In genomic region chr21:36471254-36471723, GRCh38 we compare ENCODE assay signal across 12 cellular contexts. TPM values are rescaled to one million over a fixed set of nuclear protein-coding genes. Genes with fewer than 3 reads are reported as not detected.
DNase-seq lines count a peak whose midpoint lies in the region; ATAC-seq, FAIRE-seq and TF ChIP-seq lines count a peak whose summit lies in the region.
"Had no signal": no experiment of that assay in that cellular context is flagged by ENCODE, and none has a peak within 500 bp of the region (broad histone marks: within the 10 kb centered on the region; RNA-seq: fewer than 3 reads in every experiment).

No MANE protein-coding gene starts in this region.

- H3K4me2 ChIP-seq in GM12878 (ENCODE audit: control insufficient read depth, insufficient read depth): no peak overlapping the region
- H3K4me2 ChIP-seq: BLaER1 treated with 17β-estradiol and CSF1 and Interleukin-3, amounts not matched to agents 10 nM and 100 nM had no signal

- no peaks in the 10 kb centered on the region for H3K36me3 ChIP-seq in GM12878 (ENCODE audit: control insufficient read depth in 2 of 2, insufficient read depth in 2 of 2, low read length in 1 of 2)
- H3K36me3 ChIP-seq: BLaER1 treated with 17β-estradiol and CSF1 and Interleukin-3, amounts not matched to agents 10 nM and 100 nM; ovary had no signal

- DNase-seq in stimulated activated naive CD8-positive, alpha-beta T cell treated with anti-CD3 and anti-CD28 coated beads, Interleukin-15, Interleukin-2, amounts not matched to agents 100 U/mL and 50 U/mL, for 24 hours: peak; percentile 3
- no peak for DNase-seq in stimulated activated naive CD8-positive, alpha-beta T cell treated with anti-CD3 and anti-CD28 coated beads, Interleukin-15, amount 100 ng/mL, for 72 hours
- DNase-seq in GM12878 (ENCODE audit: low read depth, low spot score) (peak; percentile 50), SW480 (ENCODE audit: low spot score) (no peak), NCI-H2171 treated with DMSO at 0.1 percent for 48 hours (lab: John Stamatoyannopoulos, UW) (no peak), endothelial cell (ENCODE audit: low spot score) (no peak), RPMI8226 (no peak)
- DNase-seq: activated CD4-positive, alpha-beta T cell treated with anti-CD3 and anti-CD28 coated beads, Interleukin-2, amount 10 ng/mL, durations not matched to agents 7 days and 5 days; central memory CD4-positive, alpha-beta T cell; ovary had no signal

- H3K4me3 Mint-ChIP-seq in stimulated activated naive CD8-positive, alpha-beta T cell treated with anti-CD3 and anti-CD28 coated beads, Interleukin-15, amount 100 ng/mL, for 72 hours: no peak overlapping the region
- H3K4me3 Mint-ChIP-seq in endothelial cell (ENCODE audit: unreplicated experiment): no peak overlapping the region
- H3K4me3 Mint-ChIP-seq: activated CD4-positive, alpha-beta T cell treated with anti-CD3 and anti-CD28 coated beads, Interleukin-2, amount 10 ng/mL, durations not matched to agents 7 days and 5 days had no signal

- no peaks in the 10 kb centered on the region for H4K20me1 ChIP-seq in GM12878 (ENCODE audit: control insufficient read depth, insufficient read depth)
- H4K20me1 ChIP-seq: BLaER1 treated with 17β-estradiol and CSF1 and Interleukin-3, amounts not matched to agents 10 nM and 100 nM had no signal

- no peaks in the 10 kb centered on the region for H3K27me3 ChIP-seq in GM12878 (replicated peaks in 1 of 2; ENCODE audit: control insufficient read depth in 2 of 2, insufficient read depth in 2 of 2, low read length in 1 of 2)
- H3K27me3 ChIP-seq: BLaER1 treated with 17β-estradiol and CSF1 and Interleukin-3, amounts not matched to agents 10 nM and 100 nM; ovary had no signal

- H3K27me3 Mint-ChIP-seq in stimulated activated naive CD8-positive, alpha-beta T cell treated with anti-CD3 and anti-CD28 coated beads, Interleukin-15, amount 100 ng/mL, for 72 hours: peaks cover 8% of the 10 kb centered on the region
- H3K27me3 Mint-ChIP-seq in endothelial cell (ENCODE audit: unreplicated experiment): peaks cover 8% of the 10 kb centered on the region

- H3K27ac Mint-ChIP-seq in stimulated activated naive CD8-positive, alpha-beta T cell treated with anti-CD3 and anti-CD28 coated beads, Interleukin-15, amount 100 ng/mL, for 72 hours: no peak overlapping the region
- H3K27ac Mint-ChIP-seq in endothelial cell (ENCODE audit: unreplicated experiment): no peak overlapping the region
- H3K27ac Mint-ChIP-seq: activated CD4-positive, alpha-beta T cell treated with anti-CD3 and anti-CD28 coated beads, Interleukin-2, amount 10 ng/mL, durations not matched to agents 7 days and 5 days had no signal

- H3K36me3 Mint-ChIP-seq in endothelial cell (ENCODE audit: low read depth, unreplicated experiment): peaks cover 15% of the 10 kb centered on the region

- H3K79me2 ChIP-seq in GM12878 (ENCODE audit: control insufficient read depth, insufficient read depth, low read length): no peaks in the 10 kb centered on the region

- no peaks in the 10 kb centered on the region; the same call in 2 of the 3 replicates for H3K9me3 ChIP-seq in GM12878 (replicated peaks; ENCODE audit: control insufficient read depth, insufficient read depth, low read length)
- H3K9me3 ChIP-seq: ovary had no signal

- BruUV-seq in GM12878 (replicated peaks; lab: Mats Ljungman, UMichigan): no TSS peak

- SMC1A ChIA-PET in GM12878 (lab: Charles Lee; ENCODE audit: uncharacterized antibody, unreplicated experiment): interaction anchor here (0.7 to 2.0 kb wide), 9 partner anchors 12 to 73 kb away, joined by 3 to 10 read pairs (median 3); no protein-coding TSS in a partner anchor

- intact Hi-C loops in GM12878 (cut with micrococcal nuclease; ENCODE audit: unreplicated experiment): loop anchor here (5.0 kb wide), 1 partner anchor 49 kb away; no protein-coding TSS in a partner anchor

- peak; percentile 23; the same call in 1 of the 2 replicates for TF ChIP-seq RAD21 in GM12878 (IDR thresholded peaks at IDR 0.05; ENCODE audit: insufficient read depth, low read depth, low read length)

- peaks cover 8% of the 10 kb centered on the region for H3K4me1 Mint-ChIP-seq in stimulated activated naive CD8-positive, alpha-beta T cell treated with anti-CD3 and anti-CD28 coated beads, Interleukin-15, amount 100 ng/mL, for 72 hours
- H3K4me1 Mint-ChIP-seq in endothelial cell (ENCODE audit: unreplicated experiment): peaks cover 11% of the 10 kb centered on the region
- H3K4me1 Mint-ChIP-seq: activated CD4-positive, alpha-beta T cell treated with anti-CD3 and anti-CD28 coated beads, Interleukin-2, amount 10 ng/mL, durations not matched to agents 7 days and 5 days had no signal

- WGBS in GM12878 (ENCODE audit: insufficient coverage, insufficient replicate concordance, low lambda C conversion rate, missing lambda C conversion rate): 8% methylated on average over 1 of the region's 1 CpG

- CTCF ChIA-PET in GM12878 (lab: Yijun Ruan, JAX): interaction anchor here (0.6 to 1.5 kb wide), 5 partner anchors 20 to 98 kb away, joined by 3 to 7 read pairs (median 3); no protein-coding TSS in a partner anchor

- no peak for FAIRE-seq in GM12878 (lab: Jason Lieb, UNC)

- no peak overlapping the region for H3K4me3 ChIP-seq in GM12878
- H3K4me3 ChIP-seq: BLaER1 treated with 17β-estradiol and CSF1 and Interleukin-3, amounts not matched to agents 10 nM and 100 nM; ovary had no signal

- no peak for TF ChIP-seq POLR2A in GM12878 (IDR thresholded peaks at IDR 0.05; ENCODE audit: low read depth, low read length)

- no peak for TF ChIP-seq EP300 in GM12878 (IDR thresholded peaks at IDR 0.05; ENCODE audit: borderline replicate concordance in 1 of 2, control insufficient read depth in 1 of 2, low read depth in 2 of 2, low read length in 2 of 2)

- peak overlapping the region; percentile 18; the same call in 1 of the 2 replicates for H2AFZ ChIP-seq in GM12878 (ENCODE audit: control insufficient read depth, low read depth, low read length)

- peaks cover 11% of the 10 kb centered on the region for H3K4me1 ChIP-seq in GM12878 (ENCODE audit: control insufficient read depth, insufficient read depth, low read length)
- H3K4me1 ChIP-seq: BLaER1 treated with 17β-estradiol and CSF1 and Interleukin-3, amounts not matched to agents 10 nM and 100 nM had no signal

- RAD21 ChIA-PET in GM12878 (lab: Charles Lee; ENCODE audit: unreplicated experiment): interaction anchor here (0.7 to 2.0 kb wide), 9 partner anchors 34 to 83 kb away, joined by 3 to 9 read pairs (median 4); no protein-coding TSS in a partner anchor

- H3K9me3 Mint-ChIP-seq in stimulated activated naive CD8-positive, alpha-beta T cell treated with anti-CD3 and anti-CD28 coated beads, Interleukin-15, amount 100 ng/mL, for 72 hours: no peaks in the 10 kb centered on the region
- H3K9me3 Mint-ChIP-seq in endothelial cell (ENCODE audit: unreplicated experiment): no peaks in the 10 kb centered on the region
- H3K9me3 Mint-ChIP-seq: activated CD4-positive, alpha-beta T cell treated with anti-CD3 and anti-CD28 coated beads, Interleukin-2, amount 10 ng/mL, durations not matched to agents 7 days and 5 days had no signal

- in situ Hi-C loops in GM12878 (cut with MboI): no loop called here

- peak overlapping the region; percentile 54; the same call in 1 of the 2 replicates for H3K27ac ChIP-seq in GM12878 (ENCODE audit: control insufficient read depth, insufficient read depth)
- H3K27ac ChIP-seq: BLaER1 treated with 17β-estradiol and CSF1 and Interleukin-3, amounts not matched to agents 10 nM and 100 nM; ovary had no signal

- no peak overlapping the region; the same call in 1 of the 2 replicates for H3K9ac ChIP-seq in GM12878 (ENCODE audit: control insufficient read depth, insufficient read depth, low read length)
- H3K9ac ChIP-seq: BLaER1 treated with 17β-estradiol and CSF1 and Interleukin-3, amounts not matched to agents 10 nM and 100 nM had no signal

- ATAC-seq in stimulated activated naive CD8-positive, alpha-beta T cell treated with anti-CD3 and anti-CD28 coated beads, Interleukin-15, Interleukin-2, amounts not matched to agents 100 U/mL and 50 U/mL, for 24 hours: peak; percentile 82
- no peak for ATAC-seq in stimulated activated naive CD8-positive, alpha-beta T cell treated with anti-CD3 and anti-CD28 coated beads, Interleukin-15, amount 100 ng/mL, for 72 hours
- peak; percentile 57 for ATAC-seq in HG02943 (IDR thresholded peaks at IDR 0.05; ENCODE audit: low read depth, unreplicated experiment)
- peak; percentile 97 for ATAC-seq in GM12878

- TF ChIP-seq CTCF in GM12878 (IDR thresholded peaks at IDR 0.05 in 2 of 3, conservative IDR thresholded peaks at IDR 0.05 in 1 of 3; ENCODE audit: control insufficient read depth in 2 of 3, extremely low read depth in 1 of 3, insufficient read depth in 1 of 3, low read depth in 3 of 3, low read length in 3 of 3): peak in 1 of 3 experiments; percentile 10; a peak in 1 of 6 replicates
- TF ChIP-seq CTCF in endothelial cell (IDR thresholded peaks at IDR 0.05; ENCODE audit: unreplicated experiment): no peak

- POLR2A ChIA-PET in GM12878 (lab: Charles Lee): interaction anchor here (0.6 to 1.2 kb wide), 5 partner anchors 34 to 74 kb away, joined by 3 to 4 read pairs (median 3); no protein-coding TSS in a partner anchor

TF ChIP-seq in GM12878, 131 proteins besides CTCF, POLR2A, EP300 and RAD21 (continues in another document):
- TF ChIP-seq ATF7 (IDR thresholded peaks at IDR 0.05; ENCODE audit: low read depth) (peak; percentile 29; the same call in 1 of the 2 replicates), KLF5 (IDR thresholded peaks at IDR 0.05; ENCODE audit: partially characterized antibody) (no peak)

RNA-seq across cellular contexts. Expression of gene CLDN14, which starts 8.6 kb away (rescaled TPM):
- 1.1 and 3.7 TPM in 2 replicates for total RNA-seq in GM12878 (2013; cell fraction: nucleolus; rRNA removed)
- 8.2 and 19.4 TPM in 2 replicates for total RNA-seq in GM12878 (2014; rRNA removed)
- total RNA-seq in GM12878 (2014; rRNA removed; fragmentation: Illumina TruSeq; extraction: Trizol): 2.7 and 3.4 TPM in 2 replicates
- 9.6 and 11.2 TPM in 2 replicates for total RNA-seq in GM12878 (2021)
- polyA plus RNA-seq in GM12878 (2011; ENCODE audit: low read depth): 4.2 TPM
- 3.4 and 3.7 TPM in 2 replicates for polyA plus RNA-seq in GM12878 (2011; rRNA removed)
- polyA plus RNA-seq in GM12878 (2011; cell fraction: cytosol; rRNA removed): 3.6 TPM in 2 replicates
- 2.7 and 3.7 TPM in 2 replicates for polyA plus RNA-seq in GM12878 (2011; cell fraction: nucleus; rRNA removed)
- 5.2 and 6.4 TPM in 2 replicates for polyA plus RNA-seq in GM12878 (2012)
- 1.1 and 2.8 TPM in 2 replicates for polyA plus RNA-seq in GM12878 (2014; fragmentation: Illumina TruSeq; extraction: Trizol)
- 1 to 10 TPM in 1 of 2 experiments, under 1 TPM in 1; 0.90 to 3.3 TPM for polyA plus RNA-seq in GM12878 (2014; fragmentation: Nextera tagmentation; extraction: Ambion mirVana)
- polyA plus RNA-seq in GM12878 (2014; rRNA removed): 14.3 and 15.2 TPM in 2 replicates
- 10 to 100 TPM; 14.7 to 18.6 TPM for polyA plus RNA-seq in GM12878 (2016; fragmentation: Nextera tagmentation; extraction: Ambion mirVana)
- 1.0 and 2.1 TPM in 2 replicates for polyA minus RNA-seq in GM12878 (2011; rRNA and poly(A)+ RNA removed)
- polyA minus RNA-seq in GM12878 (2011; cell fraction: cytosol; rRNA and poly(A)+ RNA removed): 3.0 TPM in 1 of 2 replicates, not detected in the other
- 1.1 and 1.6 TPM in 2 replicates for polyA minus RNA-seq in GM12878 (2011; cell fraction: nucleus; rRNA and poly(A)+ RNA removed)
- total RNA-seq in endothelial cell (ENCODE audit: unreplicated experiment): not detected
- total RNA-seq: activated CD4-positive, alpha-beta T cell treated with anti-CD3 and anti-CD28 coated beads, Interleukin-2, amount 10 ng/mL, durations not matched to agents 7 days and 5 days; ovary had no signal

Comparison
In these comparisons a context has a peak if more than half of its experiments do, and no peak if none do; other contexts are left out.
1. DNase-seq: peak in stimulated activated naive CD8-positive, alpha-beta T cell treated with anti-CD3 and anti-CD28 coated beads, Interleukin-15, Interleukin-2, amounts not matched to agents 100 U/mL and 50 U/mL, for 24 hours (single experiment) and GM12878 (single experiment); none in stimulated activated naive CD8-positive, alpha-beta T cell treated with anti-CD3 and anti-CD28 coated beads, Interleukin-15, amount 100 ng/mL, for 72 hours (0 of 2), SW480 (single experiment), NCI-H2171 treated with DMSO at 0.1 percent for 48 hours (single experiment), endothelial cell (single experiment) and RPMI8226 (single experiment).